10 cellular contexts compared by ENCODE assay signal in the genomic region with DNA sequence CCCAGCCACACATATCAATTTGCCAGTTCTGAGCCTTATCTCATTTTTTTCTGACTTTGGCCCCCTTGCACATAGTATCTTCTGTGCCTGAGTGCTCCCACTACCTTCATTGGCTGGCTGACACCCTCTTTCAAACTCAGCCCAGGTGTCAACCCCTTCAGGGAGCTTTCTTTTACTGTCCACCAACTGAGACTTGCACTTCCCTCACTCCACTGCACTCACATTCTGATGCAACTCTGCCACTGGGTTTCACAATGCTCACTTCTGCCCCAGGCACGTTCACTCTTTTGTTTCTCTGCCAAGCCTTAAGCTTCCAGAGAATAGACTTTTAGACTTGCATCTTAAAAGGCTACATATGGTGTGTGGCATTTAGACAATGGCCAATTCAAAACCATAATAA.
DNase-seq lines count a peak whose midpoint lies in the region; ATAC-seq and TF ChIP-seq lines count a peak whose summit lies in the region.
"Had no signal": no experiment of that assay in that cellular context is flagged by ENCODE, and none has a peak within 500 bp of the region (broad histone marks: within the 10 kb centered on the region; RNA-seq: fewer than 3 reads in every experiment).

No MANE protein-coding gene starts in this region.

- H3K4me1 Mint-ChIP-seq in HFFc6 (ENCODE audit: low read depth) = peaks cover 27% of the 10 kb centered on the region
- H3K4me1 Mint-ChIP-seq in effector memory CD8-positive, alpha-beta T cell (ENCODE audit: low read depth in 2 of 2) = no peaks in the 10 kb centered on the region

- no peaks in the 10 kb centered on the region; the same call in 1 of the 2 replicates for H3K27me3 Mint-ChIP-seq in HFFc6 (ENCODE audit: insufficient read depth)
- no peaks in the 10 kb centered on the region for H3K27me3 Mint-ChIP-seq in effector memory CD8-positive, alpha-beta T cell

- no peak overlapping the region for H3K4me3 Mint-ChIP-seq in HFFc6
- H3K4me3 Mint-ChIP-seq in effector memory CD8-positive, alpha-beta T cell = no peak overlapping the region

- H3K36me3 Mint-ChIP-seq in HFFc6 (ENCODE audit: low read depth) = peaks cover 25% of the 10 kb centered on the region
- H3K36me3 Mint-ChIP-seq in activated naive CD4-positive, alpha-beta T cell treated with anti-CD3 and anti-CD28 coated beads, Interleukin-2, amount 50 U/mL, for 72 hours = peaks cover 18 to 28% of the 10 kb centered on the region in 2 donors
- H3K36me3 Mint-ChIP-seq in effector memory CD8-positive, alpha-beta T cell (ENCODE audit: insufficient read depth) = peaks cover 2% of the 10 kb centered on the region

- in situ Hi-C loops in ACHN (cut with HindIII; ENCODE audit: low pct_ligation_motif_present, low pct_unique_long_range_greater_than_20kb, low sequenced_read_pairs) = no loop called here

- H3K27ac Mint-ChIP-seq in HFFc6 = peak overlapping the region; percentile 6; the same call in 1 of the 2 replicates
- no peak overlapping the region for H3K27ac Mint-ChIP-seq in activated naive CD4-positive, alpha-beta T cell treated with anti-CD3 and anti-CD28 coated beads, Interleukin-2, amount 50 U/mL, for 72 hours
- H3K27ac Mint-ChIP-seq in effector memory CD8-positive, alpha-beta T cell = no peak overlapping the region

- peak; percentile 37 for DNase-seq in AG08396 (ENCODE audit: low spot score)
- peak; percentile 61 for DNase-seq in HFFc6
- peak; percentile 7 for DNase-seq in UCSD-AML1 (lab: John Stamatoyannopoulos, UW; ENCODE audit: unreplicated experiment)
- DNase-seq in islet precursor cell = peak; percentile 57
- DNase-seq in SK-N-DZ (ENCODE audit: low spot score) = no peak
- no peak for DNase-seq in ACHN
- no peak for DNase-seq in activated naive CD4-positive, alpha-beta T cell treated with anti-CD3 and anti-CD28 coated beads, Interleukin-2, amount 50 U/mL, for 72 hours (ENCODE audit: low spot score in 2 of 2)
- no peak for DNase-seq in effector memory CD8-positive, alpha-beta T cell
- DNase-seq: activated CD4-positive, alpha-beta T cell treated with anti-CD3 and anti-CD28 coated beads for 48 hours; NCI-H446 had no signal

- TF ChIP-seq CTCF in HFFc6 (IDR thresholded peaks at IDR 0.05) = no peak

- ATAC-seq in activated naive CD4-positive, alpha-beta T cell treated with anti-CD3 and anti-CD28 coated beads, Interleukin-2, amount 50 U/mL, for 72 hours = no peak
- ATAC-seq in effector memory CD8-positive, alpha-beta T cell (replicated peaks) = no peak

- peaks cover 19% of the 10 kb centered on the region for H3K9me3 Mint-ChIP-seq in HFFc6
- peaks cover 21 to 29% of the 10 kb centered on the region in 2 donors for H3K9me3 Mint-ChIP-seq in activated naive CD4-positive, alpha-beta T cell treated with anti-CD3 and anti-CD28 coated beads, Interleukin-2, amount 50 U/mL, for 72 hours
- peaks cover 11 to 13% of the 10 kb centered on the region in 2 donors for H3K9me3 Mint-ChIP-seq in effector memory CD8-positive, alpha-beta T cell

Comparison
In these comparisons a context has a peak if more than half of its experiments do, and no peak if none do; other contexts are left out.
1. DNase-seq: peak in AG08396 (single experiment), HFFc6 (single experiment), UCSD-AML1 (single experiment) and islet precursor cell (single experiment); none in SK-N-DZ (single experiment), ACHN (single experiment), activated naive CD4-positive, alpha-beta T cell treated with anti-CD3 and anti-CD28 coated beads, Interleukin-2, amount 50 U/mL, for 72 hours (0 of 2) and effector memory CD8-positive, alpha-beta T cell (0 of 3).